Comparison of ENCODE assay signal across 10 cellular contexts in the genomic region with DNA sequence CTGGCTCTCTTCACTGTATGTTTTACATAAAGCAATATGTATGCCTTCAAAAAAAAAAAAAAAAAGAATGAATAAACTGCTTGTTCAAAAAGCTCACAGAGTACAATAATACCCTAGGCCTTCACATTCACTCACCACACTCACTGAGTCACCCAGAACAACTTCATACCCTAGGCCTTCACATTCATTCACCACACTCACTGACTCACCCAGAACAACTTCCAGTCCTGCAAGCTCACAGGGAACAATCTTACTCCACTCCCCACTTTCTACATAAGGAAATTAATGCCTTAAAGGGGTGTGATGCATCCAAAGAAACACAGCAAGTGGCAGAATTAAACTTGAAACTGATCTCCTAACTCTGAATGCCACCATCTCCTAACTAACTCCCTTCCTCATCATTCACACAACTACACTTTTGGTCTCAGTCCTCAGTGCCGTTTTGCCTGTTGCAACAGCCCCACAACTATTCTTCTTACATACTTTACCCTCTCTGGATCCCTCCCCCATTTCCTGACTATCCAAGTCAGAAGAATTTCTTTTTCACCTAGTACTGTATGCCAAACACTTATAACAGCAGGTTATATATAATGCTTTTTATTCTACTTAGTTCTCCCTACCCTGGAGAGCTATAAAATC. TPM values are rescaled to one million over a fixed set of nuclear protein-coding genes. Genes with fewer than 3 reads are reported as not detected.
DNase-seq lines count a peak whose midpoint lies in the region; ATAC-seq lines count a peak whose summit lies in the region.
"Had no signal": no experiment of that assay in that cellular context is flagged by ENCODE, and none has a peak within 500 bp of the region (broad histone marks: within the 10 kb centered on the region; RNA-seq: fewer than 3 reads in every experiment).

No MANE protein-coding gene starts in this region.

- CTCF ChIA-PET in activated naive CD4-positive, alpha-beta T cell treated with anti-CD3 and anti-CD28 coated beads for 36 hours (lab: Charles Lee): interaction anchor here (0.6 kb wide), 1 partner anchor 110 kb away, joined by 3 read pairs; no protein-coding TSS in a partner anchor

- DNase-seq in activated naive CD4-positive, alpha-beta T cell treated with anti-CD3 and anti-CD28 coated beads for 36 hours: peak; percentile 17
- DNase-seq in activated naive CD4-positive, alpha-beta T cell treated with Interleukin-2 at 50 U/mL for 16 hours: no peak
- DNase-seq in SW480 (ENCODE audit: low spot score) (peak; percentile 26), foreskin melanocyte (peak; percentile 98), stromal cell of bone marrow (ENCODE audit: low read depth) (peak; percentile 93), amygdala (lab: John Stamatoyannopoulos, UW) (no peak), cerebellar nuclear complex (lab: John Stamatoyannopoulos, UW) (no peak)
- DNase-seq: aorta; CD4-positive, CD25-positive, alpha-beta regulatory T cell had no signal

- peaks cover 4% of the 10 kb centered on the region for H3K4me1 Mint-ChIP-seq in activated naive CD4-positive, alpha-beta T cell treated with anti-CD3 and anti-CD28 coated beads for 36 hours (ENCODE audit: low read depth)

- no peaks in the 10 kb centered on the region for H3K36me3 Mint-ChIP-seq in activated naive CD4-positive, alpha-beta T cell treated with anti-CD3 and anti-CD28 coated beads for 36 hours (ENCODE audit: low read depth)
- H3K36me3 Mint-ChIP-seq: CD4-positive, CD25-positive, alpha-beta regulatory T cell had no signal

- intact Hi-C loops in activated naive CD4-positive, alpha-beta T cell treated with anti-CD3 and anti-CD28 coated beads for 36 hours (cut with micrococcal nuclease): loop anchor here (1.0 kb wide), 1 partner anchor 10 kb away; no protein-coding TSS in a partner anchor

- no peaks in the 10 kb centered on the region for H3K9me3 Mint-ChIP-seq in activated naive CD4-positive, alpha-beta T cell treated with anti-CD3 and anti-CD28 coated beads for 36 hours

- no peak for ATAC-seq in HG03378 (IDR thresholded peaks at IDR 0.05; ENCODE audit: unreplicated experiment)

- no peak overlapping the region for H3K4me3 Mint-ChIP-seq in activated naive CD4-positive, alpha-beta T cell treated with anti-CD3 and anti-CD28 coated beads for 36 hours
- H3K4me3 Mint-ChIP-seq: CD4-positive, CD25-positive, alpha-beta regulatory T cell had no signal

- H3K27ac Mint-ChIP-seq in activated naive CD4-positive, alpha-beta T cell treated with anti-CD3 and anti-CD28 coated beads for 36 hours: no peak overlapping the region

- no peaks in the 10 kb centered on the region for H3K27me3 Mint-ChIP-seq in activated naive CD4-positive, alpha-beta T cell treated with anti-CD3 and anti-CD28 coated beads for 36 hours (ENCODE audit: low read depth)
- H3K27me3 Mint-ChIP-seq: CD4-positive, CD25-positive, alpha-beta regulatory T cell had no signal

RNA-seq across cellular contexts. Expression of a gene that starts 34.2 kb away (rescaled TPM):
- 1 to 10 TPM in 1 of 2 experiments, under 1 TPM in 1; 0.64 to 1.1 TPM for total RNA-seq in activated naive CD4-positive, alpha-beta T cell treated with anti-CD3 and anti-CD28 coated beads for 36 hours
- total RNA-seq: CD4-positive, CD25-positive, alpha-beta regulatory T cell had no signal

Comparison
In these comparisons a context has a peak if more than half of its experiments do, and no peak if none do; other contexts are left out.
1. DNase-seq: peak in activated naive CD4-positive, alpha-beta T cell treated with anti-CD3 and anti-CD28 coated beads for 36 hours (single experiment), SW480 (single experiment), foreskin melanocyte (single experiment) and stromal cell of bone marrow (single experiment); none in activated naive CD4-positive, alpha-beta T cell treated with Interleukin-2 at 50 U/mL for 16 hours (single experiment), amygdala (0 of 56) and cerebellar nuclear complex (0 of 2).